In genomic region chr15:70098461-70099166, GRCh38 we compare ENCODE assay signal across 8 cellular contexts. TPM values are rescaled to one million over a fixed set of nuclear protein-coding genes. Genes with fewer than 3 reads are reported as not detected.
DNase-seq lines count a peak whose midpoint lies in the region; ATAC-seq and TF ChIP-seq lines count a peak whose summit lies in the region.

No MANE protein-coding gene starts in this region.

- H3K9me3 ChIP-seq in left lung = no peaks in the 10 kb centered on the region

- H3K27me3 ChIP-seq in left lung = no peaks in the 10 kb centered on the region

- intact Hi-C loops in left lung (cut with DNase I) = no loop called here

- POLR2A ChIA-PET in HEK293T (lab: Yijun Ruan, JAX) = interaction anchor here (0.7 to 6.9 kb wide), 29 partner anchors 9 to 646 kb away, joined by 3 to 108 read pairs (median 4); partner anchors contain the start of gene RPLP1

- TF ChIP-seq CTCF in AG10803 (conservative IDR thresholded peaks at IDR 0.05; ENCODE audit: low read length) (no peak), left lung (IDR thresholded peaks at IDR 0.05) (no peak)

- peak overlapping the region; percentile 93 to 94 for H3K27ac ChIP-seq in left lung

- no peak for ATAC-seq in central memory CD8-positive, alpha-beta T cell (replicated peaks; ENCODE audit: extremely low read depth, poor library complexity, severe bottlenecking)
- peak; percentile 2 for ATAC-seq in left lung
- ATAC-seq in HG03439 (IDR thresholded peaks at IDR 0.05; ENCODE audit: unreplicated experiment) = no peak

- H3K27me3 Mint-ChIP-seq in T-helper 1 cell treated with Interleukin-12 subunit alpha and Interleukin-12 subunit beta and Interleukin-4 antibody, amounts not matched to agents 30 μg/mL and 1 μg/mL, for 36 hours (ENCODE audit: low read depth) = peaks cover 34% of the 10 kb centered on the region
- H3K27me3 Mint-ChIP-seq in central memory CD8-positive, alpha-beta T cell = no peaks in the 10 kb centered on the region

- peak overlapping the region; percentile 94 for H3K4me3 Mint-ChIP-seq in T-helper 1 cell treated with Interleukin-12 subunit alpha and Interleukin-12 subunit beta and Interleukin-4 antibody, amounts not matched to agents 30 μg/mL and 1 μg/mL, for 36 hours
- H3K4me3 Mint-ChIP-seq in central memory CD8-positive, alpha-beta T cell = peak overlapping the region; percentile 93

- DNase-seq in AG10803 (ENCODE audit: low read depth) (no peak), HEK293T (ENCODE audit: extremely low spot score) (no peak), left lung (peak; percentile 53 to 91), DMS153 (lab: John Stamatoyannopoulos, UW) (no peak)
- peak in 1 of 2 donors; percentile 12 for DNase-seq in central memory CD8-positive, alpha-beta T cell (ENCODE audit: low spot score in 2 of 2)
- DNase-seq in stimulated activated CD4-positive, alpha-beta T cell treated with anti-CD3 and anti-CD28 coated beads, Interleukin-4, amount 100 ng/mL, for 4 hours = peak; percentile 25 to 29

- no peaks in the 10 kb centered on the region for H3K9me3 Mint-ChIP-seq in T-helper 1 cell treated with Interleukin-12 subunit alpha and Interleukin-12 subunit beta and Interleukin-4 antibody, amounts not matched to agents 30 μg/mL and 1 μg/mL, for 36 hours
- no peaks in the 10 kb centered on the region for H3K9me3 Mint-ChIP-seq in central memory CD8-positive, alpha-beta T cell

- H3K4me1 Mint-ChIP-seq in T-helper 1 cell treated with Interleukin-12 subunit alpha and Interleukin-12 subunit beta and Interleukin-4 antibody, amounts not matched to agents 30 μg/mL and 1 μg/mL, for 36 hours (ENCODE audit: low read depth) = peaks cover 42% of the 10 kb centered on the region
- H3K4me1 Mint-ChIP-seq in central memory CD8-positive, alpha-beta T cell = peaks cover 56% of the 10 kb centered on the region

- H3K36me3 Mint-ChIP-seq in T-helper 1 cell treated with Interleukin-12 subunit alpha and Interleukin-12 subunit beta and Interleukin-4 antibody, amounts not matched to agents 30 μg/mL and 1 μg/mL, for 36 hours (ENCODE audit: low read depth) = peaks cover 18% of the 10 kb centered on the region
- peaks cover 40% of the 10 kb centered on the region for H3K36me3 Mint-ChIP-seq in central memory CD8-positive, alpha-beta T cell (ENCODE audit: insufficient read depth)

- H3K4me3 ChIP-seq in AG10803 (ENCODE audit: low read length) (peak overlapping the region; percentile 56), left lung (peak overlapping the region; percentile 39 to 94)

- peaks cover 46 to 73% of the 10 kb centered on the region in 2 donors for H3K4me1 ChIP-seq in left lung

- peak overlapping the region; percentile 97 for H3K27ac Mint-ChIP-seq in T-helper 1 cell treated with Interleukin-12 subunit alpha and Interleukin-12 subunit beta and Interleukin-4 antibody, amounts not matched to agents 30 μg/mL and 1 μg/mL, for 36 hours
- H3K27ac Mint-ChIP-seq in central memory CD8-positive, alpha-beta T cell (ENCODE audit: low read depth) = peak overlapping the region; percentile 99

- no peaks in the 10 kb centered on the region for H3K36me3 ChIP-seq in left lung

- CTCF ChIA-PET in HEK293T (lab: Yijun Ruan, JAX) = interaction anchor here (0.6 to 1.2 kb wide), 3 partner anchors 38 to 1234 kb away, joined by 3 to 4 read pairs (median 3); no protein-coding TSS in a partner anchor

TF ChIP-seq in HEK293T, 16 proteins besides CTCF, POLR2A, EP300 and RAD21:
- TF ChIP-seq HDGF (IDR thresholded peaks at IDR 0.05; ENCODE audit: borderline replicate concordance) (no peak), ZNF384 (IDR thresholded peaks at IDR 0.05) (no peak), BHLHE40 (IDR thresholded peaks at IDR 0.05; ENCODE audit: borderline replicate concordance) (no peak), FOXK2 (IDR thresholded peaks at IDR 0.05) (no peak), L3MBTL2 (conservative IDR thresholded peaks at IDR 0.05) (0 out of 2 replicates have a peak, but pooled peaks have one; percentile 25)

RNA-seq across cellular contexts. Expression of gene TLE3, which starts 0.9 kb away (rescaled TPM):
- 10 to 100 TPM; 48.2 to 69.9 TPM for total RNA-seq in left lung

Comparison
In these comparisons a context has a peak if more than half of its experiments do, and no peak if none do; other contexts are left out.
1. DNase-seq: peak in left lung (2 of 2) and stimulated activated CD4-positive, alpha-beta T cell treated with anti-CD3 and anti-CD28 coated beads, Interleukin-4, amount 100 ng/mL, for 4 hours (2 of 2); none in AG10803 (single experiment), HEK293T (single experiment) and DMS153 (single experiment).